ENCODE assay signal across 14 cellular contexts in genomic region chrX:80879143-80879542, GRCh38.
A peak's percentile ranks its signal among the peaks of the same experiment; 100 is the strongest.
DNase-seq lines count a peak whose midpoint lies in the region; TF ChIP-seq lines count a peak whose summit lies in the region.
"Had no signal": no experiment of that assay in that cellular context is flagged by ENCODE, and none has a peak within 500 bp of the region (broad histone marks: within the 10 kb centered on the region; RNA-seq: fewer than 3 reads in every experiment).

No MANE protein-coding gene starts in this region.

- H3K36me3 Mint-ChIP-seq in Calu3 (ENCODE audit: insufficient read depth, unreplicated experiment) = no peaks in the 10 kb centered on the region
- H3K36me3 Mint-ChIP-seq: CD4-positive, CD25-positive, alpha-beta regulatory T cell had no signal

- H3K4me1 Mint-ChIP-seq in Calu3 (ENCODE audit: low read depth, unreplicated experiment) = no peaks in the 10 kb centered on the region
- H3K4me1 Mint-ChIP-seq: activated CD4-positive, alpha-beta T cell treated with anti-CD3 and anti-CD28 coated beads, Interleukin-2, amount 10 ng/mL, durations not matched to agents 24 days and 14 days; CD4-positive, CD25-positive, alpha-beta regulatory T cell; nephron had no signal

- TF ChIP-seq CTCF in Calu3 (IDR thresholded peaks at IDR 0.05; ENCODE audit: unreplicated experiment) = no peak

- intact Hi-C loops in Calu3 (cut with micrococcal nuclease; ENCODE audit: unreplicated experiment) = loop anchor here (5.0 to 10.0 kb wide), 3 partner anchors 296 to 1336 kb away; no protein-coding TSS in a partner anchor

- no peaks in the 10 kb centered on the region for H3K27me3 Mint-ChIP-seq in Calu3 (ENCODE audit: unreplicated experiment)
- H3K27me3 Mint-ChIP-seq: activated CD4-positive, alpha-beta T cell treated with anti-CD3 and anti-CD28 coated beads, Interleukin-2, amount 10 ng/mL, durations not matched to agents 24 days and 14 days; CD4-positive, CD25-positive, alpha-beta regulatory T cell had no signal

- no peak overlapping the region for H3K4me3 Mint-ChIP-seq in Calu3 (ENCODE audit: low read depth, unreplicated experiment)
- H3K4me3 Mint-ChIP-seq: activated CD4-positive, alpha-beta T cell treated with anti-CD3 and anti-CD28 coated beads, Interleukin-2, amount 10 ng/mL, durations not matched to agents 24 days and 14 days; CD4-positive, CD25-positive, alpha-beta regulatory T cell; nephron had no signal

- CTCF ChIA-PET in Calu3 (lab: Charles Lee) = no interaction called here

- H3K9me3 Mint-ChIP-seq in Calu3 (ENCODE audit: low read depth, unreplicated experiment) = no peaks in the 10 kb centered on the region
- H3K9me3 Mint-ChIP-seq: activated CD4-positive, alpha-beta T cell treated with anti-CD3 and anti-CD28 coated beads, Interleukin-2, amount 10 ng/mL, durations not matched to agents 24 days and 14 days; activated T-helper 2 cell treated with anti-CD3 and anti-CD28 coated beads, Interferon-gamma antibody, Interleukin-2, Interleukin-4, amounts not matched to agents 10 μg/mL and 5 μg/mL and 100 μg/mL, durations not matched to agents 14 hours and 24 hours and 36 hours; CD4-positive, CD25-positive, alpha-beta regulatory T cell; nephron had no signal

- peak; percentile 22 for DNase-seq in Calu3
- peak; percentile 10 for DNase-seq in LHCN-M2 (ENCODE audit: low read depth)
- peak; percentile 16 for DNase-seq in NCI-H82 treated with DMSO at 0.1 percent for 48 hours (lab: John Stamatoyannopoulos, UW; ENCODE audit: unreplicated experiment)
- peak; percentile 8 for DNase-seq in kidney tubule cell (ENCODE audit: low spot score)
- DNase-seq in A172 (ENCODE audit: low spot score) = no peak
- no peak for DNase-seq in SK-N-DZ (ENCODE audit: low spot score)
- DNase-seq in activated gamma-delta T cell (lab: John Stamatoyannopoulos, UW) = no peak
- no peak for DNase-seq in AG08395 (ENCODE audit: low spot score)
- DNase-seq: activated CD4-positive, alpha-beta T cell treated with anti-CD3 and anti-CD28 coated beads, Interleukin-2, amount 10 ng/mL, durations not matched to agents 24 days and 14 days; CD4-positive, CD25-positive, alpha-beta regulatory T cell; left ventricle myocardium inferior; sigmoid colon had no signal

- no TSS peak for BruUV-seq in Calu3 (replicated peaks; lab: Mats Ljungman, UMichigan)

- H3K27ac Mint-ChIP-seq in Calu3 (ENCODE audit: unreplicated experiment) = no peak overlapping the region
- H3K27ac Mint-ChIP-seq: activated CD4-positive, alpha-beta T cell treated with anti-CD3 and anti-CD28 coated beads, Interleukin-2, amount 10 ng/mL, durations not matched to agents 24 days and 14 days; activated T-helper 2 cell treated with anti-CD3 and anti-CD28 coated beads, Interferon-gamma antibody, Interleukin-2, Interleukin-4, amounts not matched to agents 10 μg/mL and 5 μg/mL and 100 μg/mL, durations not matched to agents 14 hours and 24 hours and 36 hours; CD4-positive, CD25-positive, alpha-beta regulatory T cell; nephron had no signal

Comparison
In these comparisons a context has a peak if more than half of its experiments do, and no peak if none do; other contexts are left out.
1. DNase-seq: peak in Calu3 (single experiment), LHCN-M2 (single experiment), NCI-H82 treated with DMSO at 0.1 percent for 48 hours (single experiment) and kidney tubule cell (single experiment); none in A172 (single experiment), SK-N-DZ (single experiment), activated gamma-delta T cell (single experiment) and AG08395 (single experiment).